28 cellular contexts compared by ENCODE assay signal in the genomic region with DNA sequence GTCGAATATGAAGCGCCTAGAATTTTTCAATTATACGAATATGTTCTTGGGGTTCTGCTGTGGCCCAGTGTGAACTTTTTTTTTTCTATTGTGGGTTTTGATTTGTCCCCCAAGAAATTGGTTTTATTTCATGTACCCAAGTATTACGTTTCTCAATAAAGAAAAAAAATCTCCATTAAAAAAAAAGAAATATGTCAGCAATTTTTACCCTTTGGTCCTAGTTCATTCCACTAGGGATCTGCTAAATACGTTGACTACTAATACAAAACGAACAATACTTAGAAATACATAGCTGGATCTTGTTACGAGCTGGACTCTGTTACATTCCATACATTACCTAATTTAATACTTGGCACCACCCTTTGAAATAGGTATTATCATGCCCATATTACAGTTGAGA.
"Had no signal": no experiment of that assay in that cellular context is flagged by ENCODE, and none has a peak within 500 bp of the region (broad histone marks: within the 10 kb centered on the region; RNA-seq: fewer than 3 reads in every experiment).

No MANE protein-coding gene starts in this region.

- H3K27me3 ChIP-seq: colonic mucosa, dorsolateral prefrontal cortex, esophagus muscularis mucosa, esophagus squamous epithelium, foreskin keratinocyte, gastrocnemius medialis, gastroesophageal sphincter, heart left ventricle, heart right ventricle had no signal

- H3K9me3 Mint-ChIP-seq: effector memory CD8-positive, alpha-beta T cell had no signal

- H3K4me3 Mint-ChIP-seq: dendritic cell treated with granulocyte-macrophage colony-stimulating factor and Interleukin-4, amounts not matched to agents 40 ng/mL and 50 ng/mL, for 4 days; effector memory CD8-positive, alpha-beta T cell; endodermal cell had no signal

- H3K36me3 ChIP-seq: colonic mucosa, esophagus muscularis mucosa, esophagus squamous epithelium, gastrocnemius medialis, gastroesophageal sphincter, heart left ventricle, heart right ventricle had no signal

- H3K27ac Mint-ChIP-seq: dendritic cell treated with granulocyte-macrophage colony-stimulating factor and Interleukin-4, amounts not matched to agents 40 ng/mL and 50 ng/mL, for 4 days; effector memory CD8-positive, alpha-beta T cell; endodermal cell had no signal

- H3K9me3 ChIP-seq: colonic mucosa, esophagus muscularis mucosa, esophagus squamous epithelium, gastrocnemius medialis had no signal

- ATAC-seq: effector memory CD8-positive, alpha-beta T cell; esophagus mucosa; foreskin keratinocyte; gastrocnemius medialis; gastroesophageal sphincter; heart left ventricle; heart right ventricle had no signal

- H3K4me3 ChIP-seq: colonic mucosa, coronary artery, dorsolateral prefrontal cortex, esophagus muscularis mucosa, esophagus squamous epithelium, gastrocnemius medialis, gastroesophageal sphincter, heart left ventricle, heart right ventricle had no signal

- H3K4me1 ChIP-seq: colonic mucosa, esophagus muscularis mucosa, esophagus squamous epithelium, foreskin keratinocyte, gastrocnemius medialis, gastroesophageal sphincter, heart left ventricle, heart right ventricle had no signal

- H3K27me3 Mint-ChIP-seq: dendritic cell treated with granulocyte-macrophage colony-stimulating factor and Interleukin-4, amounts not matched to agents 40 ng/mL and 50 ng/mL, for 4 days had no signal

- DNase-seq: colonic mucosa; cortex of kidney; dermis blood vessel endothelial cell; dorsolateral prefrontal cortex; effector CD4-positive, alpha-beta T cell; effector CD8-positive, alpha-beta T cell; effector memory CD4-positive, alpha-beta T cell; effector memory CD8-positive, alpha-beta T cell; endodermal cell; erythroblast; esophagus squamous epithelium; foreskin fibroblast; foreskin keratinocyte; foreskin melanocyte; gastrocnemius medialis; glutamatergic neuron; heart right ventricle had no signal

- H3K27ac ChIP-seq: colonic mucosa, coronary artery, dorsolateral prefrontal cortex, epithelial cell of prostate, esophagus muscularis mucosa, esophagus squamous epithelium, foreskin keratinocyte, gastrocnemius medialis, gastroesophageal sphincter, heart left ventricle, heart right ventricle had no signal

- FAIRE-seq: colon, endometrium, endothelial cell of umbilical vein, frontal cortex had no signal
